8 cellular contexts compared by ENCODE assay signal in genomic region chr4:88592600-88593448, GRCh38. TPM values are rescaled to one million over a fixed set of nuclear protein-coding genes. Genes with fewer than 3 reads are reported as not detected.
A peak's percentile ranks its signal among the peaks of the same experiment; 100 is the strongest.
DNase-seq lines count a peak whose midpoint lies in the region; ATAC-seq and TF ChIP-seq lines count a peak whose summit lies in the region.

No MANE protein-coding gene starts in this region.

- H3K36me3 ChIP-seq in adrenal gland (replicated peaks in 1 of 2) (peaks cover 0 to 6% of the 10 kb centered on the region in 2 donors), left ventricle myocardium inferior (peaks cover 17% of the 10 kb centered on the region), prostate gland (no peaks in the 10 kb centered on the region), urinary bladder (ENCODE audit: insufficient read depth) (no peaks in the 10 kb centered on the region)

- H3K27me3 Mint-ChIP-seq in T-cell: no peaks in the 10 kb centered on the region

- H3K36me3 Mint-ChIP-seq in T-cell: peaks cover 15% of the 10 kb centered on the region

- DNase-seq in G401 (ENCODE audit: low spot score): peak; percentile 78
- peak; percentile 85 for DNase-seq in KBM-7
- peak; percentile 65 to 84 (median 75) for DNase-seq in T-cell
- DNase-seq in adrenal gland: peak; percentile 77 to 87 (median 85)
- DNase-seq in left ventricle myocardium inferior: peak; percentile 81
- DNase-seq in prostate gland (ENCODE audit: low spot score): peak; percentile 82

- TF ChIP-seq POLR2A in adrenal gland (IDR thresholded peaks at IDR 0.05) (peak; percentile 57 to 93), prostate gland (IDR thresholded peaks at IDR 0.05) (peak; percentile 87)

- TF ChIP-seq CTCF in adrenal gland (IDR thresholded peaks at IDR 0.05): no peak
- TF ChIP-seq CTCF in left ventricle myocardium inferior (IDR thresholded peaks at IDR 0.05; ENCODE audit: borderline replicate concordance): no peak
- no peak for TF ChIP-seq CTCF in prostate gland (IDR thresholded peaks at IDR 0.05)

- H3K4me3 ChIP-seq in adrenal gland (peak overlapping the region; percentile 67 to 84 (median 70)), left ventricle myocardium inferior (peak overlapping the region; percentile 98), prostate gland (peak overlapping the region; percentile 87 to 99), urinary bladder (ENCODE audit: low read depth, low read length) (peak overlapping the region; percentile 91)

- peak overlapping the region; percentile 91 to 97 (median 94) for H3K4me3 Mint-ChIP-seq in T-cell

- H3K9me3 Mint-ChIP-seq in T-cell: no peaks in the 10 kb centered on the region

- peaks cover 48 to 53% (median 48%) of the 10 kb centered on the region in 3 donors for H3K4me1 Mint-ChIP-seq in T-cell

- in situ Hi-C loops in G401 (cut with HindIII; ENCODE audit: low sequenced_read_pairs): no loop called here
- in situ Hi-C loops in KBM-7 (cut with MboI; ENCODE audit: low pct_unique_long_range_greater_than_20kb, low sequenced_read_pairs): no loop called here

- no peaks in the 10 kb centered on the region for H3K27me3 ChIP-seq in adrenal gland
- no peaks in the 10 kb centered on the region for H3K27me3 ChIP-seq in left ventricle myocardium inferior (ENCODE audit: low read depth)
- no peaks in the 10 kb centered on the region for H3K27me3 ChIP-seq in prostate gland (replicated peaks; ENCODE audit: insufficient read depth)

- WGBS in adrenal gland, 4 donors: 1 to 2% (median 1%) methylated on average over 39 to 89 of the region's 89 CpGs
- WGBS in prostate gland: under 1% methylated on average over 54 of the region's 89 CpGs
- under 1% methylated on average over 89 of the region's 89 CpGs for WGBS in urinary bladder

- ATAC-seq in GM21723 (IDR thresholded peaks at IDR 0.05; ENCODE audit: unreplicated experiment) (peak; percentile 80), T-cell (replicated peaks in 1 of 4) (peak; percentile 78 to 84 (median 80))

- H3K4me1 ChIP-seq in adrenal gland (replicated peaks in 1 of 2): peaks cover 0 to 16% of the 10 kb centered on the region in 2 donors
- peaks cover 82% of the 10 kb centered on the region for H3K4me1 ChIP-seq in left ventricle myocardium inferior
- peaks cover 5% of the 10 kb centered on the region for H3K4me1 ChIP-seq in prostate gland (replicated peaks)
- H3K4me1 ChIP-seq in urinary bladder (ENCODE audit: insufficient read depth): peaks cover 4% of the 10 kb centered on the region

- intact Hi-C loops in adrenal gland (cut with DNase I) (loop anchor here in 1 of 2 donors (10.0 kb wide), 1 partner anchor 62 kb away; no protein-coding TSS in a partner anchor), left ventricle myocardium inferior (cut with micrococcal nuclease) (no loop called here), prostate gland (cut with DNase I) (loop anchor here (5.0 to 10.0 kb wide), 2 partner anchors 71 to 298 kb away; partner anchors contain the start of gene PYURF)

- CTCF ChIA-PET in T-cell (lab: Charles Lee): interaction anchor here (0.7 to 2.2 kb wide), 6 partner anchors 20 to 66 kb away, joined by 3 to 19 read pairs (median 8); no protein-coding TSS in a partner anchor

- peak overlapping the region; percentile 28 to 95 (median 93) for H3K27ac ChIP-seq in adrenal gland
- H3K27ac ChIP-seq in left ventricle myocardium inferior (replicated peaks): peak overlapping the region; percentile 98
- H3K27ac ChIP-seq in prostate gland: peak overlapping the region; percentile 95 to 96
- peak overlapping the region; percentile 90 for H3K27ac ChIP-seq in urinary bladder (ENCODE audit: low read depth)

- peak overlapping the region; percentile 89 to 91 for H3K27ac Mint-ChIP-seq in T-cell

- POLR2A ChIA-PET in T-cell (lab: Charles Lee): interaction anchor here (0.6 to 3.5 kb wide), 7 partner anchors 16 to 309 kb away, joined by 3 to 62 read pairs (median 3); partner anchors contain the start of gene PPM1K (in 1 of the 2)

- no peaks in the 10 kb centered on the region for H3K9me3 ChIP-seq in adrenal gland (replicated peaks in 1 of 3)
- no peaks in the 10 kb centered on the region for H3K9me3 ChIP-seq in left ventricle myocardium inferior (replicated peaks)
- H3K9me3 ChIP-seq in prostate gland: no peaks in the 10 kb centered on the region

RNA-seq across cellular contexts. Expression of gene HERC3, which starts 0.5 kb away (rescaled TPM):
- 0.78 and 4.1 TPM in 2 replicates for total RNA-seq in G401 (2014; rRNA removed; shearing (Covaris generic))
- 10 to 100 TPM; 68.4 to 91.5 (median 73.6) TPM for total RNA-seq in T-cell
- 10 to 100 TPM; 19.4 to 40.1 (median 32.9) TPM for total RNA-seq in adrenal gland
- 10 to 100 TPM in 1 of 3 donors, 1 to 10 TPM in 2; 3.4 to 18.7 (median 5.4) TPM for polyA plus RNA-seq in adrenal gland
- 56.8 TPM for total RNA-seq in left ventricle myocardium inferior
- 10 to 100 TPM; 36.5 to 42.2 TPM for total RNA-seq in prostate gland
- total RNA-seq in urinary bladder: 30.8 TPM
- 18.1 TPM for polyA plus RNA-seq in urinary bladder

Comparison
In these comparisons a context has a peak if more than half of its experiments do, and no peak if none do; other contexts are left out.
1. Peak in every context shown above with its lines: DNase-seq, ATAC-seq, H3K4me3 ChIP-seq and H3K27ac ChIP-seq.